In genomic region chr9:14313951-14314423, GRCh38 we compare ENCODE assay signal across 8 cellular contexts. TPM values are rescaled to one million over a fixed set of nuclear protein-coding genes. Genes with fewer than 3 reads are reported as not detected.
A peak's percentile ranks its signal among the peaks of the same experiment; 100 is the strongest.
DNase-seq lines count a peak whose midpoint lies in the region; ATAC-seq, FAIRE-seq and TF ChIP-seq lines count a peak whose summit lies in the region.

Gene NFIB, minus strand, starts transcription at chr9:14314141. Its CDS starts 630 bp downstream, at chr9:14313511.

- CTCF ChIA-PET in T-cell (lab: Charles Lee): no interaction called here

- H3K27me3 Mint-ChIP-seq in T-cell: peaks cover 54 to 62% of the 10 kb centered on the region in 2 donors

- peak within 1 kb of the TSS; percentile 74 to 81 (median 78) for H3K4me3 Mint-ChIP-seq in T-cell

- H3K27ac Mint-ChIP-seq in T-cell: peak within 1 kb of the TSS in 1 of 2 donors; percentile 45

- peak within 1 kb of the TSS; percentile 96 for H3K9ac ChIP-seq in mucosa of stomach (ENCODE audit: low read length)

- no peaks in the 10 kb centered on the region for H3K36me3 Mint-ChIP-seq in T-cell

- TF ChIP-seq CTCF in AG10803 (conservative IDR thresholded peaks at IDR 0.05; ENCODE audit: low read length): no peak

- TF ChIP-seq POLR2A in H54 (IDR thresholded peaks at IDR 0.05; ENCODE audit: low read depth, low read length): no peak

- H3K4me1 ChIP-seq in esophagus (ENCODE audit: control insufficient read depth in 2 of 2, insufficient read depth in 2 of 2, low read length in 1 of 2) (no peaks in the 10 kb centered on the region), mucosa of stomach (ENCODE audit: control insufficient read depth, insufficient read depth, low read length) (peaks cover 5% of the 10 kb centered on the region), urinary bladder (ENCODE audit: insufficient read depth) (no peaks in the 10 kb centered on the region)

- POLR2A ChIA-PET in T-cell (lab: Charles Lee): no interaction called here

- no peak for DNase-seq in AG10803 (ENCODE audit: low read depth)
- DNase-seq in H54 (ENCODE audit: insufficient read length, low spot score): peak; percentile 46
- DNase-seq in T-cell: no peak
- no peak for DNase-seq in inferior parietal cortex (ENCODE audit: extremely low spot score)

- FAIRE-seq in H54 (lab: Jason Lieb, UNC): no peak

- H3K4me1 Mint-ChIP-seq in T-cell: peaks cover 17 to 31% (median 21%) of the 10 kb centered on the region in 3 donors

- H3K27me3 ChIP-seq in esophagus (ENCODE audit: control insufficient read depth in 1 of 2, insufficient read depth in 2 of 2, low read length in 2 of 2) (no peaks in the 10 kb centered on the region), mucosa of stomach (ENCODE audit: control insufficient read depth, insufficient read depth, low read length) (no peaks in the 10 kb centered on the region)

- 1% methylated on average over 31 to 63 of the region's 63 CpGs for WGBS in esophagus, 2 donors
- under 1% methylated on average over 62 of the region's 63 CpGs for WGBS in urinary bladder

- no peaks in the 10 kb centered on the region for H3K36me3 ChIP-seq in esophagus (ENCODE audit: control insufficient read depth in 2 of 2, insufficient read depth in 2 of 2, low read length in 1 of 2)
- H3K36me3 ChIP-seq in mucosa of stomach (ENCODE audit: control insufficient read depth, insufficient read depth, low read length): no peaks in the 10 kb centered on the region
- H3K36me3 ChIP-seq in urinary bladder (ENCODE audit: insufficient read depth): no peaks in the 10 kb centered on the region

- H3K9me3 ChIP-seq in esophagus (ENCODE audit: control insufficient read depth in 2 of 2, insufficient read depth in 1 of 2, low read depth in 1 of 2, low read length in 1 of 2): no peaks in the 10 kb centered on the region
- H3K9me3 ChIP-seq in mucosa of stomach (ENCODE audit: control insufficient read depth, low read length): no peaks in the 10 kb centered on the region

- H3K9me3 Mint-ChIP-seq in T-cell: peaks cover 0 to 3% (median 0%) of the 10 kb centered on the region in 3 donors

- H3K27ac ChIP-seq in esophagus (ENCODE audit: low read depth in 2 of 2, low read length in 1 of 2) (peak within 1 kb of the TSS; percentile 95 to 98), urinary bladder (ENCODE audit: low read depth) (peak within 1 kb of the TSS; percentile 95)

- peak in 3 of 4 experiments; percentile 27 to 42 (median 40) for ATAC-seq in T-cell (replicated peaks in 1 of 4)
- no peak for ATAC-seq in GM18519 (IDR thresholded peaks at IDR 0.05; ENCODE audit: low FRiP score, unreplicated experiment)

- H3K4me3 ChIP-seq in AG10803 (ENCODE audit: low read length): peak within 1 kb of the TSS; percentile 50
- peak within 1 kb of the TSS; percentile 85 to 86 for H3K4me3 ChIP-seq in esophagus (ENCODE audit: low read depth in 1 of 2, low read length in 2 of 2)
- H3K4me3 ChIP-seq in mucosa of stomach (ENCODE audit: low read length): peak within 1 kb of the TSS; percentile 90
- peak within 1 kb of the TSS; percentile 97 for H3K4me3 ChIP-seq in urinary bladder (ENCODE audit: low read depth, low read length)

RNA-seq across cellular contexts. Expression of gene NFIB, which starts in this region (rescaled TPM):
- total RNA-seq in T-cell (under 1 TPM in 4 of 5 donors, not detected in 1; 0.15 to 0.89 (median 0.39) TPM), urinary bladder (217 TPM)
- polyA plus RNA-seq in esophagus (1 to 10 TPM; 4.0 to 6.6 TPM), urinary bladder (20.8 TPM)

Comparison
In these comparisons a context has a peak if more than half of its experiments do, and no peak if none do; other contexts are left out.
1. RNA of gene NFIB (total RNA-seq): 217 TPM in urinary bladder (single experiment); 0.15 to 0.89 TPM in T-cell; every median in the first group is over 100 times any median in the second.
2. Peak in ATAC-seq in T-cell; RNA of the gene not detected or under 1 TPM.
3. Peak in every context shown above with its lines, with median percentiles within 50 percentile points of each other: H3K4me3 ChIP-seq.